ENCODE assay signal across 8 cellular contexts in genomic region chr3:100316656-100317069, GRCh38. TPM values are rescaled to one million over a fixed set of nuclear protein-coding genes. Genes with fewer than 3 reads are reported as not detected.
DNase-seq lines count a peak whose midpoint lies in the region; ATAC-seq, FAIRE-seq and TF ChIP-seq lines count a peak whose summit lies in the region.

No MANE protein-coding gene starts in this region.

- peak; percentile 63 for TF ChIP-seq CTCF in HepG2 (CRISPR knock-in tag; IDR thresholded peaks at IDR 0.05)
- peak in 5 of 7 experiments; percentile 43 to 71 (median 57) for TF ChIP-seq CTCF in stomach (IDR thresholded peaks at IDR 0.05)

- H3K4me2 ChIP-seq in HepG2 (ENCODE audit: low read depth, low read length), result no peak overlapping the region

- H3K9ac ChIP-seq in HepG2 (ENCODE audit: insufficient read depth, low read depth, low read length), result no peak overlapping the region

- CTCF ChIA-PET in HepG2 (lab: Yijun Ruan, JAX; ENCODE audit: low intra/inter-chr PET ratio, low total read pairs), result interaction anchor here (1.9 kb wide), 1 partner anchor 274 kb away, joined by 9 read pairs; no protein-coding TSS in a partner anchor

- H3K4me3 ChIP-seq in HepG2 (replicated peaks in 1 of 3; ENCODE audit: insufficient read depth in 1 of 3, low read depth in 2 of 3, low read length in 3 of 3) (no peak overlapping the region), stomach (no peak overlapping the region)

- no peaks in the 10 kb centered on the region for H3K9me3 ChIP-seq in HepG2 (ENCODE audit: low read length)
- H3K9me3 ChIP-seq in stomach, result no peaks in the 10 kb centered on the region

- 78% methylated on average over 8 of the region's 8 CpGs for WGBS in HepG2 (ENCODE audit: low lambda C conversion rate)
- 25 to 31% (median 29%) methylated on average over 8 of the region's 8 CpGs for WGBS in stomach, 5 donors

- TF ChIP-seq EP300 in HepG2 (IDR thresholded peaks at IDR 0.05; ENCODE audit: low read depth in 2 of 2, low read length in 2 of 2), result no peak
- TF ChIP-seq EP300 in HepG2 (CRISPR knock-in tag; IDR thresholded peaks at IDR 0.05; ENCODE audit: borderline replicate concordance), result no peak
- no peak for TF ChIP-seq EP300 in stomach (IDR thresholded peaks at IDR 0.05)

- peak; percentile 37 for FAIRE-seq in HepG2 (lab: Jason Lieb, UNC)

- H3K27me3 ChIP-seq in HepG2 (ENCODE audit: control insufficient read depth in 1 of 2, insufficient read depth in 2 of 2, low read length in 2 of 2) (no peaks in the 10 kb centered on the region), stomach (no peaks in the 10 kb centered on the region)

- no peaks in the 10 kb centered on the region for H3K4me1 ChIP-seq in HepG2 (ENCODE audit: insufficient read depth, low read length)
- peaks cover 0 to 12% (median 2%) of the 10 kb centered on the region in 4 donors for H3K4me1 ChIP-seq in stomach

- no peaks in the 10 kb centered on the region for H4K20me1 ChIP-seq in HepG2 (ENCODE audit: insufficient read depth, low read length)

- TF ChIP-seq RAD21 in HepG2 (CRISPR knock-in tag; IDR thresholded peaks at IDR 0.05), result peak; percentile 48; the same call in 1 of the 2 replicates

- no peak overlapping the region for H2AFZ ChIP-seq in HepG2 (ENCODE audit: low read length)

- TF ChIP-seq POLR2A in HepG2 (IDR thresholded peaks at IDR 0.05; ENCODE audit: insufficient read depth in 1 of 2, low read depth in 2 of 2, low read length in 2 of 2) (no peak), stomach (IDR thresholded peaks at IDR 0.05) (no peak)

- peaks cover 2 to 23% of the 10 kb centered on the region in 2 experiments; a peak in 3 of 5 replicates for H3K36me3 ChIP-seq in HepG2 (replicated peaks in 1 of 2; ENCODE audit: control insufficient read depth in 1 of 2, insufficient read depth in 2 of 2, low read length in 2 of 2)
- peaks cover 9 to 65% (median 54%) of the 10 kb centered on the region in 4 donors for H3K36me3 ChIP-seq in stomach

- no TSS peak for BruUV-seq in HepG2 (replicated peaks; lab: Mats Ljungman, UMichigan)

- POLR2A ChIA-PET in HepG2 (lab: Yijun Ruan, JAX), result no interaction called here

- H3K27ac ChIP-seq in HepG2 (ENCODE audit: extremely low read length, insufficient read depth, low read length) (no peak overlapping the region), stomach (peak overlapping the region in 1 of 5 donors; percentile 18)

- intact Hi-C loops in HepG2 (cut with micrococcal nuclease; ENCODE audit: unreplicated experiment) (loop anchor here (1.0 to 10.0 kb wide), 4 partner anchors 146 to 484 kb away; no protein-coding TSS in a partner anchor), stomach (cut with DNase I; ENCODE audit: low total_unique reads) (no loop called here)

- in situ Hi-C loops in HepG2 (cut with HindIII; ENCODE audit: extremely low pct_ligation_motif_present, low pct_unique_long_range_greater_than_20kb), result loop anchor here (10.0 kb wide), 1 partner anchor 278 kb away; no protein-coding TSS in a partner anchor

- ATAC-seq in GM21515 (IDR thresholded peaks at IDR 0.05; ENCODE audit: unreplicated experiment), result peak; percentile 79
- ATAC-seq in HepG2, result peak; percentile 72

- no peaks in the 10 kb centered on the region for H3K79me2 ChIP-seq in HepG2 (ENCODE audit: insufficient read depth, low read length)

- peak; percentile 31 for DNase-seq in GF-D8 (lab: John Stamatoyannopoulos, UW)
- DNase-seq in HUDEP-2 (lab: John Stamatoyannopoulos, UW; ENCODE audit: unreplicated experiment in 76 of 76), result peak in 51 of 76 experiments; percentile 1 to 61 (median 21)
- peak; percentile 75 for DNase-seq in SIG-M5 treated with dmso at 0.1 percent for 504 hours (lab: John Stamatoyannopoulos, UW; ENCODE audit: unreplicated experiment)
- peak; percentile 11 for DNase-seq in cerebellum (ENCODE audit: low spot score)
- peak; percentile 39 for DNase-seq in HepG2 (ENCODE audit: low spot score)
- no peak for DNase-seq in stomach
- DNase-seq in OCI-M2 (lab: John Stamatoyannopoulos, UW; ENCODE audit: unreplicated experiment), result no peak

TF ChIP-seq in HepG2, 621 proteins besides CTCF, POLR2A, EP300 and RAD21 (continues in another document):
- TF ChIP-seq ZNF598 (CRISPR knock-in tag; IDR thresholded peaks at IDR 0.05; ENCODE audit: borderline replicate concordance) (no peak), TBL1XR1 (IDR thresholded peaks at IDR 0.05; ENCODE audit: borderline replicate concordance, low read length, partially characterized antibody) (no peak), GRHL1 (CRISPR knock-in tag; conservative IDR thresholded peaks at IDR 0.05) (no peak), STAG1 (CRISPR knock-in tag; IDR thresholded peaks at IDR 0.05) (peak; percentile 75), HMGA1 (CRISPR knock-in tag; conservative IDR thresholded peaks at IDR 0.05) (no peak), ZKSCAN1 (IDR thresholded peaks at IDR 0.05; ENCODE audit: low read length) (no peak), ZNF547 (CRISPR knock-in tag; IDR thresholded peaks at IDR 0.05) (no peak), ZNF282 (IDR thresholded peaks at IDR 0.05; ENCODE audit: partially characterized antibody) (no peak), ZNF773 (CRISPR knock-in tag; IDR thresholded peaks at IDR 0.05; ENCODE audit: borderline replicate concordance) (no peak), SMC3 (IDR thresholded peaks at IDR 0.05; ENCODE audit: low read length) (peak; percentile 49; the same call in 1 of the 2 replicates)

RNA-seq across cellular contexts. Expression of gene NIT2, which starts 17.9 kb away (rescaled TPM):
- 18.2 TPM for total RNA-seq in cerebellum
- total RNA-seq in HepG2 (2016; rRNA removed; fragmentation: Illumina TruSeq; extraction: Trizol), result 49.1 and 54.3 TPM in 2 replicates
- total RNA-seq in HepG2 (2016; cell fraction: cytosol; rRNA removed; fragmentation: Illumina TruSeq; extraction: Trizol; ENCODE audit: low read depth), result 8.5 and 10.3 TPM in 2 replicates
- total RNA-seq in HepG2 (2016; cell fraction: insoluble cytoplasmic fraction; rRNA removed; fragmentation: Illumina TruSeq; extraction: Trizol), result 50.7 and 55.5 TPM in 2 replicates
- 15.4 and 15.6 TPM in 2 replicates for total RNA-seq in HepG2 (2016; cell fraction: membrane; rRNA removed; fragmentation: Illumina TruSeq; extraction: Trizol)
- 42.6 and 44.4 TPM in 2 replicates for total RNA-seq in HepG2 (2016; cell fraction: nucleus; rRNA removed; fragmentation: Illumina TruSeq; extraction: Trizol)
- 41.4 and 43.4 TPM in 2 replicates for polyA plus RNA-seq in HepG2 (2011; rRNA removed)
- 10.6 and 16.0 TPM in 2 replicates for polyA plus RNA-seq in HepG2 (2011; cell fraction: cytosol; rRNA removed)
- 89.2 and 101 TPM in 2 replicates for polyA plus RNA-seq in HepG2 (2011; cell fraction: nucleus; rRNA removed)
- polyA plus RNA-seq in HepG2 (2012), result 26.0 and 34.9 TPM in 2 replicates
- polyA plus RNA-seq in HepG2 (2016; cell fraction: cytosol; fragmentation: Illumina TruSeq; extraction: Trizol; ENCODE audit: low read depth), result 14.8 and 14.9 TPM in 2 replicates
- polyA plus RNA-seq in HepG2 (2016; cell fraction: insoluble cytoplasmic fraction; fragmentation: Illumina TruSeq; extraction: Trizol; ENCODE audit: low read depth), result 47.6 and 48.6 TPM in 2 replicates
- polyA plus RNA-seq in HepG2 (2016; cell fraction: membrane; fragmentation: Illumina TruSeq; extraction: Trizol; ENCODE audit: low read depth), result 10.6 and 12.0 TPM in 2 replicates
- polyA plus RNA-seq in HepG2 (2016; cell fraction: nucleus; fragmentation: Illumina TruSeq; extraction: Trizol; ENCODE audit: insufficient read depth, low read depth), result 78.3 and 81.9 TPM in 2 replicates
- 7.3 and 20.3 TPM in 2 replicates for polyA minus RNA-seq in HepG2 (2011; rRNA and poly(A)+ RNA removed; ENCODE audit: low replicate concordance)
- polyA minus RNA-seq in HepG2 (2011; cell fraction: cytosol; rRNA and poly(A)+ RNA removed), result 4.6 and 5.9 TPM in 2 replicates
- 32.6 and 33.7 TPM in 2 replicates for polyA minus RNA-seq in HepG2 (2011; cell fraction: nucleus; rRNA and poly(A)+ RNA removed)
- 10 to 100 TPM in 4 of 5 donors, 1 to 10 TPM in 1; 4.3 to 53.1 (median 35.1) TPM for total RNA-seq in stomach
- 10 to 100 TPM; 17.6 to 37.4 (median 24.1) TPM for polyA plus RNA-seq in stomach

RNA-seq across cellular contexts. Expression of gene TBC1D23, which starts 55.9 kb away (rescaled TPM):
- total RNA-seq in cerebellum (47.4 TPM), HepG2 (2016; rRNA removed; fragmentation: Illumina TruSeq; extraction: Trizol) (28.7 and 44.5 TPM in 2 replicates), stomach (10 to 100 TPM in 3 of 5 donors, 1 to 10 TPM in 2; 7.0 to 79.5 (median 61.4) TPM)
- total RNA-seq in HepG2 (2016; cell fraction: cytosol; rRNA removed; fragmentation: Illumina TruSeq; extraction: Trizol; ENCODE audit: low read depth), result 5.2 and 5.6 TPM in 2 replicates
- 29.0 and 42.5 TPM in 2 replicates for total RNA-seq in HepG2 (2016; cell fraction: insoluble cytoplasmic fraction; rRNA removed; fragmentation: Illumina TruSeq; extraction: Trizol)
- 9.4 and 12.5 TPM in 2 replicates for total RNA-seq in HepG2 (2016; cell fraction: membrane; rRNA removed; fragmentation: Illumina TruSeq; extraction: Trizol)
- 35.8 and 37.8 TPM in 2 replicates for total RNA-seq in HepG2 (2016; cell fraction: nucleus; rRNA removed; fragmentation: Illumina TruSeq; extraction: Trizol)
- polyA plus RNA-seq in HepG2 (2011; rRNA removed) (26.5 and 35.4 TPM in 2 replicates), stomach (10 to 100 TPM; 14.6 to 19.4 (median 15.1) TPM)
- polyA plus RNA-seq in HepG2 (2011; cell fraction: cytosol; rRNA removed), result 8.8 and 13.6 TPM in 2 replicates
- polyA plus RNA-seq in HepG2 (2011; cell fraction: nucleus; rRNA removed), result 13.1 and 13.7 TPM in 2 replicates
- polyA plus RNA-seq in HepG2 (2012), result 26.0 and 27.5 TPM in 2 replicates
- polyA plus RNA-seq in HepG2 (2016; cell fraction: cytosol; fragmentation: Illumina TruSeq; extraction: Trizol; ENCODE audit: low read depth), result 1.2 and 1.3 TPM in 2 replicates
- 22.6 and 26.1 TPM in 2 replicates for polyA plus RNA-seq in HepG2 (2016; cell fraction: insoluble cytoplasmic fraction; fragmentation: Illumina TruSeq; extraction: Trizol; ENCODE audit: low read depth)
- polyA plus RNA-seq in HepG2 (2016; cell fraction: membrane; fragmentation: Illumina TruSeq; extraction: Trizol; ENCODE audit: low read depth), result 4.5 and 4.6 TPM in 2 replicates
- polyA plus RNA-seq in HepG2 (2016; cell fraction: nucleus; fragmentation: Illumina TruSeq; extraction: Trizol; ENCODE audit: insufficient read depth, low read depth), result 24.7 and 25.8 TPM in 2 replicates
- polyA minus RNA-seq in HepG2 (2011; rRNA and poly(A)+ RNA removed; ENCODE audit: low replicate concordance), result 22.9 and 28.9 TPM in 2 replicates
- 25.6 and 28.5 TPM in 2 replicates for polyA minus RNA-seq in HepG2 (2011; cell fraction: cytosol; rRNA and poly(A)+ RNA removed)
- 66.4 and 71.1 TPM in 2 replicates for polyA minus RNA-seq in HepG2 (2011; cell fraction: nucleus; rRNA and poly(A)+ RNA removed)

Comparison
In these comparisons a context has a peak if more than half of its experiments do, and no peak if none do; other contexts are left out.
1. DNase-seq: peak in GF-D8 (single experiment), HUDEP-2 (51 of 76), SIG-M5 treated with dmso at 0.1 percent for 504 hours (single experiment), cerebellum (single experiment) and HepG2 (single experiment); none in stomach (single experiment) and OCI-M2 (single experiment).